Comparison of ENCODE assay signal across 32 cellular contexts in genomic region chr13:113743366-113744195, GRCh38.
"Had no signal": no experiment of that assay in that cellular context is flagged by ENCODE, and none has a peak within 500 bp of the region (broad histone marks: within the 10 kb centered on the region; RNA-seq: fewer than 3 reads in every experiment).

No MANE protein-coding gene starts in this region.

- H3K4me3 Mint-ChIP-seq: activated CD4-positive, alpha-beta memory T cell treated with anti-CD3 and anti-CD28 coated beads for 36 hours; activated CD4-positive, alpha-beta T cell treated with anti-CD3 and anti-CD28 coated beads, Interleukin-2, amount 10 ng/mL, durations not matched to agents 24 days and 14 days; activated naive CD4-positive, alpha-beta T cell treated with anti-CD3 and anti-CD28 coated beads, Interleukin-2, amount 50 U/mL, for 24 hours; activated naive CD8-positive, alpha-beta T cell treated with anti-CD3 and anti-CD28 coated beads, Interleukin-2, amount 50 U/mL, for 24 hours; activated T-cell treated with anti-CD3 and anti-CD28 coated beads, Interleukin-2, amount 50 U/mL, for 24 hours; nephron; stimulated activated effector memory CD8-positive, alpha-beta T cell treated with anti-CD3 and anti-CD28 coated beads, Interleukin-12 subunit alpha, Interleukin-12 subunit beta, amount 100 ng/mL, for 72 hours; stimulated activated naive CD8-positive, alpha-beta T cell treated with anti-CD3 and anti-CD28 coated beads, Interleukin-15, Interleukin-2, amounts not matched to agents 100 ng/mL and 50 ng/mL, for 24 hours; T-helper 1 cell treated with Interleukin-12 subunit alpha and Interleukin-12 subunit beta and Interleukin-4 antibody, amounts not matched to agents 30 μg/mL and 1 μg/mL, for 36 hours had no signal

- H3K27ac Mint-ChIP-seq: activated CD4-positive, alpha-beta memory T cell treated with anti-CD3 and anti-CD28 coated beads for 36 hours; activated CD4-positive, alpha-beta T cell treated with anti-CD3 and anti-CD28 coated beads, Interleukin-2, amount 10 ng/mL, durations not matched to agents 24 days and 14 days; activated naive CD4-positive, alpha-beta T cell treated with anti-CD3 and anti-CD28 coated beads, Interleukin-2, amount 50 U/mL, for 24 hours; activated naive CD8-positive, alpha-beta T cell treated with anti-CD3 and anti-CD28 coated beads, Interleukin-2, amount 50 U/mL, for 24 hours; activated T-cell treated with anti-CD3 and anti-CD28 coated beads, Interleukin-2, amount 50 U/mL, for 24 hours; activated T-helper 17 cell treated with anti-CD3 and anti-CD28 coated beads, Interleukin-2, amount 50 U/mL, for 72 hours; nephron; stimulated activated effector memory CD8-positive, alpha-beta T cell treated with anti-CD3 and anti-CD28 coated beads, Interleukin-12 subunit alpha, Interleukin-12 subunit beta, amount 100 ng/mL, for 72 hours; stimulated activated naive CD8-positive, alpha-beta T cell treated with anti-CD3 and anti-CD28 coated beads, Interleukin-15, Interleukin-2, amounts not matched to agents 100 ng/mL and 50 ng/mL, for 24 hours; T-helper 1 cell treated with Interleukin-12 subunit alpha and Interleukin-12 subunit beta and Interleukin-4 antibody, amounts not matched to agents 30 μg/mL and 1 μg/mL, for 36 hours had no signal

- ATAC-seq: heart right ventricle; left ventricle myocardium superior; sciatic nerve; stimulated activated effector memory CD8-positive, alpha-beta T cell treated with anti-CD3 and anti-CD28 coated beads, Interleukin-12 subunit alpha, Interleukin-12 subunit beta, amount 100 ng/mL, for 72 hours had no signal

- H3K27ac ChIP-seq: breast epithelium, esophagus muscularis mucosa, heart right ventricle, neutrophil, ovary, prostate gland, skin epidermis, thoracic aorta had no signal

- DNase-seq: activated CD4-positive, alpha-beta memory T cell treated with anti-CD3 and anti-CD28 coated beads for 36 hours; activated CD4-positive, alpha-beta T cell treated with anti-CD3 and anti-CD28 coated beads, Interleukin-2, amount 10 ng/mL, durations not matched to agents 24 days and 14 days; activated CD4-positive, CD25-positive, alpha-beta regulatory T cell treated with anti-CD3 and anti-CD28 coated beads, Interleukin-2, amount 50 U/mL, for 72 hours; activated CD8-positive, alpha-beta memory T cell treated with anti-CD3 and anti-CD28 coated beads, Interleukin-2, amount 50 U/mL, for 48 hours; activated naive CD8-positive, alpha-beta T cell treated with anti-CD3 and anti-CD28 coated beads, Interleukin-2, amount 50 U/mL, for 24 hours; activated T-cell treated with anti-CD3 and anti-CD28 coated beads, Interleukin-2, amount 50 U/mL, for 24 hours; amygdala; central memory CD4-positive, alpha-beta T cell; dermis blood vessel endothelial cell; effector CD4-positive, alpha-beta T cell; foreskin melanocyte; heart right ventricle; mammary epithelial cell; ovary; retina; stimulated activated CD4-positive, alpha-beta T cell treated with anti-CD3 and anti-CD28 coated beads, Interleukin-4, amount 100 ng/mL, for 24 hours; T-helper 9 cell; trophoblast cell had no signal

- H3K4me3 ChIP-seq: breast epithelium, esophagus muscularis mucosa, heart right ventricle, ovary, prostate gland, skin epidermis, thoracic aorta had no signal

- H3K27me3 ChIP-seq: ovary had no signal

- H3K9me3 Mint-ChIP-seq: activated CD4-positive, alpha-beta memory T cell treated with anti-CD3 and anti-CD28 coated beads for 36 hours; activated CD4-positive, alpha-beta T cell treated with anti-CD3 and anti-CD28 coated beads, Interleukin-2, amount 10 ng/mL, durations not matched to agents 24 days and 14 days; activated naive CD4-positive, alpha-beta T cell treated with anti-CD3 and anti-CD28 coated beads, Interleukin-2, amount 50 U/mL, for 24 hours; activated naive CD8-positive, alpha-beta T cell treated with anti-CD3 and anti-CD28 coated beads, Interleukin-2, amount 50 U/mL, for 24 hours; activated T-cell treated with anti-CD3 and anti-CD28 coated beads, Interleukin-2, amount 50 U/mL, for 24 hours; activated T-helper 17 cell treated with anti-CD3 and anti-CD28 coated beads, Interleukin-2, amount 50 U/mL, for 72 hours; nephron; stimulated activated effector memory CD8-positive, alpha-beta T cell treated with anti-CD3 and anti-CD28 coated beads, Interleukin-12 subunit alpha, Interleukin-12 subunit beta, amount 100 ng/mL, for 72 hours; stimulated activated naive CD8-positive, alpha-beta T cell treated with anti-CD3 and anti-CD28 coated beads, Interleukin-15, Interleukin-2, amounts not matched to agents 100 ng/mL and 50 ng/mL, for 24 hours; T-helper 1 cell treated with Interleukin-12 subunit alpha and Interleukin-12 subunit beta and Interleukin-4 antibody, amounts not matched to agents 30 μg/mL and 1 μg/mL, for 36 hours had no signal

- H3K36me3 Mint-ChIP-seq: activated CD4-positive, alpha-beta memory T cell treated with anti-CD3 and anti-CD28 coated beads for 36 hours; activated naive CD4-positive, alpha-beta T cell treated with anti-CD3 and anti-CD28 coated beads, Interleukin-2, amount 50 U/mL, for 24 hours; stimulated activated effector memory CD8-positive, alpha-beta T cell treated with anti-CD3 and anti-CD28 coated beads, Interleukin-12 subunit alpha, Interleukin-12 subunit beta, amount 100 ng/mL, for 72 hours had no signal

- H3K9me3 ChIP-seq: breast epithelium, esophagus muscularis mucosa, heart right ventricle, neutrophil, ovary, prostate gland, thoracic aorta had no signal

- H3K4me1 ChIP-seq: breast epithelium, esophagus muscularis mucosa, prostate gland had no signal

- H3K4me1 Mint-ChIP-seq: activated T-helper 17 cell treated with anti-CD3 and anti-CD28 coated beads, Interleukin-2, amount 50 U/mL, for 72 hours had no signal

- H3K36me3 ChIP-seq: breast epithelium, esophagus muscularis mucosa, heart right ventricle, neutrophil, ovary, prostate gland, thoracic aorta had no signal
